1 cellular context compared by ENCODE assay signal in the genomic region with DNA sequence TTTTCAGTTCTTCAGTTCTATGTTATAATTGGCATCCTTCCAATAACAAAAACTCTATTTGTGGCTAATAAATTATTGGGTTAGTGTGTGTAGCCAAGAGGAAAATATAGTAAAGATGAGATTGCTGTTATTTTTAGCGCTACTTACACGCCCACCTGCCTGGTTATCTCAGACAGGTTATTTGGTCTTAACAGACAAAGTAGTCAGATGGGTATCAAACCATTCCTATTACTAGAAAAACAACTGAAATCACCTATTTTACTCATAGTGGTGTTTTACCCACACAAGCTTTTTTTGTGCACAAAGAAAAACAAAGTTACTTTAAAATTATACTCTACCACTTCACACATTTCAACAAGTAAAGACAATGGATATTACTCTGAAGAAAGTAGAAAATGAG.
TF ChIP-seq lines count a peak whose summit lies in the region.

No MANE protein-coding gene starts in this region.

TF ChIP-seq in GM12878, 131 proteins besides CTCF, POLR2A, EP300 and RAD21:
- TF ChIP-seq JUND (IDR thresholded peaks at IDR 0.05; ENCODE audit: low read depth, low read length) (no peak), CBX3 (IDR thresholded peaks at IDR 0.05; ENCODE audit: borderline replicate concordance, low read depth) (no peak), KDM1A (IDR thresholded peaks at IDR 0.05; ENCODE audit: borderline replicate concordance) (no peak), HDAC2 (IDR thresholded peaks at IDR 0.05) (no peak), POLR2AphosphoS2 (IDR thresholded peaks at IDR 0.05; ENCODE audit: low read depth, low read length) (no peak), SREBF1 (IDR thresholded peaks at IDR 0.05; ENCODE audit: low read length) (no peak), BCL11A (IDR thresholded peaks at IDR 0.05; ENCODE audit: low read depth, low read length) (no peak), BACH1 (IDR thresholded peaks at IDR 0.05; ENCODE audit: borderline replicate concordance) (no peak), JUNB (IDR thresholded peaks at IDR 0.05) (0 out of 2 replicates have a peak, but pooled peaks have one; percentile 48), POLR2AphosphoS5 (IDR thresholded peaks at IDR 0.05; ENCODE audit: low read length) (no peak), ZBED1 (IDR thresholded peaks at IDR 0.05; ENCODE audit: borderline replicate concordance) (no peak), EGR1 (IDR thresholded peaks at IDR 0.05; ENCODE audit: borderline replicate concordance in 1 of 2, low read depth in 2 of 2, low read length in 2 of 2) (no peak), SIN3A (IDR thresholded peaks at IDR 0.05; ENCODE audit: low read depth, low read length) (no peak), NFYA (IDR thresholded peaks at IDR 0.05; ENCODE audit: borderline replicate concordance, low read depth, low read length) (no peak), ZZZ3 (IDR thresholded peaks at IDR 0.05; ENCODE audit: control insufficient read depth, insufficient read length, low read depth) (no peak), ZNF384 (IDR thresholded peaks at IDR 0.05; ENCODE audit: borderline replicate concordance, low read depth, low read length) (no peak), STAT1 (conservative IDR thresholded peaks at IDR 0.05) (no peak), FOXM1 (IDR thresholded peaks at IDR 0.05; ENCODE audit: low read depth, low read length) (peak; percentile 42; the same call in 1 of the 2 replicates), NFIC (IDR thresholded peaks at IDR 0.05; ENCODE audit: low read depth, low read length) (peak; percentile 51; the same call in 1 of the 2 replicates), MEF2A (IDR thresholded peaks at IDR 0.05; ENCODE audit: insufficient read depth, low read depth, low read length) (peak; percentile 73), CBFB (IDR thresholded peaks at IDR 0.05; ENCODE audit: low read depth) (no peak), NR2C2 (IDR thresholded peaks at IDR 0.05; ENCODE audit: borderline replicate concordance, control insufficient read depth, insufficient read length, low read depth) (no peak), CBX5 (IDR thresholded peaks at IDR 0.05; ENCODE audit: low read depth) (no peak), PAX5 (IDR thresholded peaks at IDR 0.05; ENCODE audit: borderline replicate concordance, low read depth, low read length) (no peak), PBX3 (IDR thresholded peaks at IDR 0.05; ENCODE audit: insufficient replicate concordance, low read depth, low read length) (no peak), CHD4 (IDR thresholded peaks at IDR 0.05) (no peak), ESRRA (IDR thresholded peaks at IDR 0.05; ENCODE audit: low read length) (no peak), YY1 (IDR thresholded peaks at IDR 0.05; ENCODE audit: low read depth, low read length) (no peak), MYC (IDR thresholded peaks at IDR 0.05; ENCODE audit: insufficient read depth, insufficient read length, insufficient replicate concordance, low read length, severe bottlenecking) (no peak), SMC3 (IDR thresholded peaks at IDR 0.05; ENCODE audit: borderline replicate concordance, low read length) (no peak), RELB (IDR thresholded peaks at IDR 0.05; ENCODE audit: low read depth) (no peak), BHLHE40 (IDR thresholded peaks at IDR 0.05; ENCODE audit: borderline replicate concordance in 1 of 2, low read depth in 2 of 2, low read length in 1 of 2) (no peak), CHD2 (IDR thresholded peaks at IDR 0.05; ENCODE audit: borderline replicate concordance, low read depth, low read length) (no peak), RFX5 (IDR thresholded peaks at IDR 0.05; ENCODE audit: low read depth, low read length) (no peak), DPF2 (IDR thresholded peaks at IDR 0.05) (no peak), FOXK2 (IDR thresholded peaks at IDR 0.05) (no peak), ZNF274 (IDR thresholded peaks at IDR 0.05; ENCODE audit: insufficient read depth, insufficient read length) (no peak), RAD51 (IDR thresholded peaks at IDR 0.05) (no peak), CEBPB (IDR thresholded peaks at IDR 0.05; ENCODE audit: borderline replicate concordance in 1 of 2, low read depth in 2 of 2, low read length in 2 of 2) (no peak), IRF4 (IDR thresholded peaks at IDR 0.05; ENCODE audit: low read depth, low read length) (no peak), NR2C1 (IDR thresholded peaks at IDR 0.05) (no peak), RUNX3 (IDR thresholded peaks at IDR 0.05; ENCODE audit: low read length) (peak; percentile 37; the same call in 1 of the 2 replicates)
- TF ChIP-seq, protein P1, sequence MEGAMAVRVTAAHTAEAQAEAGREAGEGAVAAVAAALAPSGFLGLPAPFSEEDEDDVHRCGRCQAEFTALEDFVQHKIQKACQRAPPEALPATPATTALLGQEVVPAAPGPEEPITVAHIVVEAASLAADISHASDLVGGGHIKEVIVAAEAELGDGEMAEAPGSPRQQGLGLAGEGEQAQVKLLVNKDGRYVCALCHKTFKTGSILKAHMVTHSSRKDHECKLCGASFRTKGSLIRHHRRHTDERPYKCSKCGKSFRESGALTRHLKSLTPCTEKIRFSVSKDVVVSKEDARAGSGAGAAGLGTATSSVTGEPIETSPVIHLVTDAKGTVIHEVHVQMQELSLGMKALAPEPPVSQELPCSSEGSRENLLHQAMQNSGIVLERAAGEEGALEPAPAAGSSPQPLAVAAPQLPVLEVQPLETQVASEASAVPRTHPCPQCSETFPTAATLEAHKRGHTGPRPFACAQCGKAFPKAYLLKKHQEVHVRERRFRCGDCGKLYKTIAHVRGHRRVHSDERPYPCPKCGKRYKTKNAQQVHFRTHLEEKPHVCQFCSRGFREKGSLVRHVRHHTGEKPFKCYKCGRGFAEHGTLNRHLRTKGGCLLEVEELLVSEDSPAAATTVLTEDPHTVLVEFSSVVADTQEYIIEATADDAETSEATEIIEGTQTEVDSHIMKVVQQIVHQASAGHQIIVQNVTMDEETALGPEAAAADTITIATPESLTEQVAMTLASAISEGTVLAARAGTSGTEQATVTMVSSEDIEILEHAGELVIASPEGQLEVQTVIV (IDR thresholded peaks at IDR 0.05; ENCODE audit: borderline replicate concordance, partially characterized antibody) = no peak
- TF ChIP-seq, protein P2, sequence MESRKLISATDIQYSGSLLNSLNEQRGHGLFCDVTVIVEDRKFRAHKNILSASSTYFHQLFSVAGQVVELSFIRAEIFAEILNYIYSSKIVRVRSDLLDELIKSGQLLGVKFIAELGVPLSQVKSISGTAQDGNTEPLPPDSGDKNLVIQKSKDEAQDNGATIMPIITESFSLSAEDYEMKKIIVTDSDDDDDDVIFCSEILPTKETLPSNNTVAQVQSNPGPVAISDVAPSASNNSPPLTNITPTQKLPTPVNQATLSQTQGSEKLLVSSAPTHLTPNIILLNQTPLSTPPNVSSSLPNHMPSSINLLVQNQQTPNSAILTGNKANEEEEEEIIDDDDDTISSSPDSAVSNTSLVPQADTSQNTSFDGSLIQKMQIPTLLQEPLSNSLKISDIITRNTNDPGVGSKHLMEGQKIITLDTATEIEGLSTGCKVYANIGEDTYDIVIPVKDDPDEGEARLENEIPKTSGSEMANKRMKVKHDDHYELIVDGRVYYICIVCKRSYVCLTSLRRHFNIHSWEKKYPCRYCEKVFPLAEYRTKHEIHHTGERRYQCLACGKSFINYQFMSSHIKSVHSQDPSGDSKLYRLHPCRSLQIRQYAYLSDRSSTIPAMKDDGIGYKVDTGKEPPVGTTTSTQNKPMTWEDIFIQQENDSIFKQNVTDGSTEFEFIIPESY (IDR thresholded peaks at IDR 0.05) = 0 out of 2 replicates have a peak, but pooled peaks have one; percentile 19
- TF ChIP-seq, protein P3, sequence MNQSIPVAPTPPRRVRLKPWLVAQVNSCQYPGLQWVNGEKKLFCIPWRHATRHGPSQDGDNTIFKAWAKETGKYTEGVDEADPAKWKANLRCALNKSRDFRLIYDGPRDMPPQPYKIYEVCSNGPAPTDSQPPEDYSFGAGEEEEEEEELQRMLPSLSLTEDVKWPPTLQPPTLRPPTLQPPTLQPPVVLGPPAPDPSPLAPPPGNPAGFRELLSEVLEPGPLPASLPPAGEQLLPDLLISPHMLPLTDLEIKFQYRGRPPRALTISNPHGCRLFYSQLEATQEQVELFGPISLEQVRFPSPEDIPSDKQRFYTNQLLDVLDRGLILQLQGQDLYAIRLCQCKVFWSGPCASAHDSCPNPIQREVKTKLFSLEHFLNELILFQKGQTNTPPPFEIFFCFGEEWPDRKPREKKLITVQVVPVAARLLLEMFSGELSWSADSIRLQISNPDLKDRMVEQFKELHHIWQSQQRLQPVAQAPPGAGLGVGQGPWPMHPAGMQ (IDR thresholded peaks at IDR 0.05; ENCODE audit: borderline replicate concordance) = no peak
- TF ChIP-seq, protein P4, sequence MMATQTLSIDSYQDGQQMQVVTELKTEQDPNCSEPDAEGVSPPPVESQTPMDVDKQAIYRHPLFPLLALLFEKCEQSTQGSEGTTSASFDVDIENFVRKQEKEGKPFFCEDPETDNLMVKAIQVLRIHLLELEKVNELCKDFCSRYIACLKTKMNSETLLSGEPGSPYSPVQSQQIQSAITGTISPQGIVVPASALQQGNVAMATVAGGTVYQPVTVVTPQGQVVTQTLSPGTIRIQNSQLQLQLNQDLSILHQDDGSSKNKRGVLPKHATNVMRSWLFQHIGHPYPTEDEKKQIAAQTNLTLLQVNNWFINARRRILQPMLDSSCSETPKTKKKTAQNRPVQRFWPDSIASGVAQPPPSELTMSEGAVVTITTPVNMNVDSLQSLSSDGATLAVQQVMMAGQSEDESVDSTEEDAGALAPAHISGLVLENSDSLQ (IDR thresholded peaks at IDR 0.05) = no peak
TF ChIP-seq in GM12878: peak in this region for 6.
